Comparison of ENCODE assay signal across 8 cellular contexts in genomic region chr6:37696841-37697735, GRCh38. TPM values are rescaled to one million over a fixed set of nuclear protein-coding genes. Genes with fewer than 3 reads are reported as not detected.
DNase-seq lines count a peak whose midpoint lies in the region; ATAC-seq and TF ChIP-seq lines count a peak whose summit lies in the region.

No MANE protein-coding gene starts in this region.

- TF ChIP-seq CTCF in tibial nerve (IDR thresholded peaks at IDR 0.05), result peak in 2 of 5 experiments; percentile 16 to 31

- peak overlapping the region; percentile 52 to 55 for H3K4me3 ChIP-seq in CD4-positive, alpha-beta memory T cell (ENCODE audit: low read length in 2 of 2)
- H3K4me3 ChIP-seq in muscle layer of duodenum (ENCODE audit: low read depth in 1 of 2, low read length in 2 of 2) (peak overlapping the region; percentile 52 to 78), tibial nerve (peak overlapping the region; percentile 55 to 79 (median 70))

- ATAC-seq in HG02852 (IDR thresholded peaks at IDR 0.05; ENCODE audit: unreplicated experiment) (peak; percentile 37), GM21786 (IDR thresholded peaks at IDR 0.05; ENCODE audit: unreplicated experiment) (no peak), GM18858 (IDR thresholded peaks at IDR 0.05; ENCODE audit: unreplicated experiment) (no peak)

- peaks cover 14% of the 10 kb centered on the region for H3K27me3 ChIP-seq in CD4-positive, alpha-beta memory T cell (ENCODE audit: insufficient read depth, low read length)
- peaks cover 15% of the 10 kb centered on the region for H3K27me3 ChIP-seq in muscle layer of duodenum (ENCODE audit: low read depth, low read length)
- peaks cover 0 to 25% of the 10 kb centered on the region in 2 donors for H3K27me3 ChIP-seq in tibial nerve

- no peak for TF ChIP-seq POLR2A in tibial nerve (IDR thresholded peaks at IDR 0.05)

- 0 to 1% methylated on average over 38 to 93 of the region's 120 CpGs for WGBS in tibial nerve, 2 donors

- H3K4me1 Mint-ChIP-seq in CD4-positive, alpha-beta memory T cell, result peaks cover 16 to 60% (median 26%) of the 10 kb centered on the region in 4 donors

- H3K9me3 Mint-ChIP-seq in CD4-positive, alpha-beta memory T cell, result peaks cover 0 to 11% (median 0%) of the 10 kb centered on the region in 8 donors

- no peaks in the 10 kb centered on the region for H3K36me3 ChIP-seq in CD4-positive, alpha-beta memory T cell (ENCODE audit: insufficient read depth, low read length)
- no peaks in the 10 kb centered on the region for H3K36me3 ChIP-seq in muscle layer of duodenum (ENCODE audit: control insufficient read depth in 1 of 2, insufficient read depth in 2 of 2, low read length in 2 of 2)
- H3K36me3 ChIP-seq in tibial nerve, result no peaks in the 10 kb centered on the region

- H3K4me3 Mint-ChIP-seq in CD4-positive, alpha-beta memory T cell, result peak overlapping the region; percentile 83 to 100 (median 92)

- H3K27me3 Mint-ChIP-seq in CD4-positive, alpha-beta memory T cell, result peaks cover 0 to 6% of the 10 kb centered on the region in 2 donors

- H3K27ac ChIP-seq in CD4-positive, alpha-beta memory T cell (ENCODE audit: low read depth, low read length), result peak overlapping the region; percentile 45
- H3K27ac ChIP-seq in muscle layer of duodenum (ENCODE audit: low read length) (no peak overlapping the region), tibial nerve (peak overlapping the region in 3 of 4 donors; percentile 52 to 85 (median 80))

- peak overlapping the region in 4 of 7 donors; percentile 4 to 98 (median 76) for H3K27ac Mint-ChIP-seq in CD4-positive, alpha-beta memory T cell

- CTCF ChIA-PET in CD4-positive, alpha-beta memory T cell (lab: Charles Lee; ENCODE audit: partially characterized antibody), result interaction anchor here (0.7 to 0.9 kb wide), 2 partner anchors 43 to 987 kb away, joined by 3 read pairs; no protein-coding TSS in a partner anchor

- no peak for TF ChIP-seq EP300 in tibial nerve (IDR thresholded peaks at IDR 0.05)

- POLR2A ChIA-PET in CD4-positive, alpha-beta memory T cell (lab: Charles Lee; ENCODE audit: partially characterized antibody), result interaction anchor here (1.0 to 2.1 kb wide), 6 partner anchors 10 to 1017 kb away, joined by 3 to 10 read pairs (median 4); partner anchors contain the start of gene CMTR1

- DNase-seq in CD4-positive, alpha-beta memory T cell, result peak; percentile 48 to 63 (median 51)
- peak; percentile 16 for DNase-seq in activated CD4-positive, alpha-beta T cell treated with anti-CD3 and anti-CD28 coated beads for 1 hour
- peak; percentile 29 for DNase-seq in effector CD4-positive, alpha-beta T cell
- peak in 1 of 2 donors; percentile 9 for DNase-seq in tibial nerve (ENCODE audit: low spot score in 2 of 2)

- peaks cover 0 to 11% of the 10 kb centered on the region in 2 donors for H3K36me3 Mint-ChIP-seq in CD4-positive, alpha-beta memory T cell

- peaks cover 17% of the 10 kb centered on the region for H3K4me1 ChIP-seq in CD4-positive, alpha-beta memory T cell (ENCODE audit: insufficient read depth, low read length)
- H3K4me1 ChIP-seq in muscle layer of duodenum (ENCODE audit: control insufficient read depth in 1 of 2, insufficient read depth in 2 of 2, low read length in 2 of 2) (peaks cover 0 to 21% of the 10 kb centered on the region in 2 donors), tibial nerve (peaks cover 0 to 44% (median 21%) of the 10 kb centered on the region in 4 donors)

- intact Hi-C loops in CD4-positive, alpha-beta memory T cell (cut with micrococcal nuclease), result loop anchor here (1.0 to 10.0 kb wide), 6 partner anchors 122 to 978 kb away; partner anchors contain the start of genes CCDC167 and ZFAND3

- no peaks in the 10 kb centered on the region for H3K9me3 ChIP-seq in CD4-positive, alpha-beta memory T cell (ENCODE audit: control insufficient read depth in 1 of 2, low read length in 2 of 2)
- H3K9me3 ChIP-seq in muscle layer of duodenum (ENCODE audit: control insufficient read depth in 1 of 2, low read length in 2 of 2) (no peaks in the 10 kb centered on the region), tibial nerve (no peaks in the 10 kb centered on the region)

RNA-seq across cellular contexts. Expression of gene MDGA1, which starts 0.6 kb away (rescaled TPM):
- 10 to 100 TPM; 25.7 to 25.9 TPM for total RNA-seq in CD4-positive, alpha-beta memory T cell
- 1 to 10 TPM; 1.2 to 3.7 TPM for polyA plus RNA-seq in CD4-positive, alpha-beta memory T cell
- 10 to 100 TPM in 1 of 4 donors, 1 to 10 TPM in 3; 2.4 to 12.0 (median 4.9) TPM for total RNA-seq in tibial nerve
